ENCODE assay signal across 8 cellular contexts in the genomic region with DNA sequence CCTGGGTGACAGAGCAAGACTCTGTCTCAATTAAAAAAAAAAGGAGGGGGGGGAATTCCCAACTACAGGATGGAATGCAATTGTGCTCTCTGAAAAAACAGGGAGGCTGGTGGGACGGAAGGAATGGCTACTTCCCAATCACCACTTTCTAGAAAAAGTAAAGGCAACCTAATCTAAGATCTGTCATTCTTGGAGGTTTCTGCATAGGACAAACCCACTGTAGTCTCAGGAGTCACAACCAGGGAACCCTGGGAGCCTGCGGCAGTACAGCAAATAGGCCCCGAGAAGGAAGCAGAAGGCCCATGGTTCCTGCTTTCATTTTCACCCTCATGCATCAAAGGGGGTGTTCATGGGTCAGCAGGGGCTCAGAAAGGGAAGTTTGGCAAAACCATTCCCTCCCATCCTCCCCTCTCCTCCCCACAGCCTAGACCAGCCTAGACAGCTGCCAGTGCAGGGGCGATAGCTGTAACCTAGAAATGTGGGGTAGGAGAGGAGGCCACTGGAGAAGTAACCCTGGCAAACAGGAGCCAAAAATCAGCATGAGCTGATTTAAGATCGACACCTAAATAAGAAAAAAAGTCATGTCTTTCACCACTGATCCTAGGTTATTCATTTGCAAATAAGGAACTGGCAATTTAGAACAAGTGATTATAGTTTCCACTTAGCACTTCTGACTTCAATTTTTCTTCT.
DNase-seq lines count a peak whose midpoint lies in the region; ATAC-seq, FAIRE-seq and TF ChIP-seq lines count a peak whose summit lies in the region.

No MANE protein-coding gene starts in this region.

- no peak overlapping the region for H3K27ac Mint-ChIP-seq in activated naive CD8-positive, alpha-beta T cell

- H3K4me1 ChIP-seq in neutrophil (ENCODE audit: control insufficient read depth in 1 of 2, insufficient read depth in 1 of 2, low read depth in 1 of 2, low read length in 1 of 2): peaks cover 17 to 34% of the 10 kb centered on the region in 2 experiments

- peak; percentile 80 for ATAC-seq in HG03354 (IDR thresholded peaks at IDR 0.05; ENCODE audit: poor library complexity, severe bottlenecking, unreplicated experiment)

- TF ChIP-seq CTCF in neutrophil (IDR thresholded peaks at IDR 0.05): no peak

- H3K36me3 Mint-ChIP-seq in activated naive CD8-positive, alpha-beta T cell: peaks cover 22% of the 10 kb centered on the region

- peak overlapping the region; percentile 81 for H3K4me3 Mint-ChIP-seq in activated naive CD8-positive, alpha-beta T cell

- FAIRE-seq in GM19239 (lab: Jason Lieb, UNC): peak; percentile 93

- peak overlapping the region; percentile 43 for H3K27ac ChIP-seq in neutrophil

- DNase-seq in AML-193 (lab: John Stamatoyannopoulos, UW) (peak; percentile 58 to 65), GM19239 (ENCODE audit: insufficient read length, low spot score) (peak; percentile 50), D341Med (ENCODE audit: low spot score) (no peak), DMS53 treated with DMSO at 0.1 percent for 48 hours (lab: John Stamatoyannopoulos, UW; ENCODE audit: unreplicated experiment) (no peak)
- DNase-seq in activated CD4-positive, alpha-beta T cell treated with anti-CD3 and anti-CD28 coated beads, Interleukin-2, amount 50 U/mL, for 1 hour: no peak

- no peaks in the 10 kb centered on the region for H3K27me3 Mint-ChIP-seq in activated naive CD8-positive, alpha-beta T cell

- H3K4me1 Mint-ChIP-seq in activated naive CD8-positive, alpha-beta T cell (ENCODE audit: low read depth): peaks cover 27% of the 10 kb centered on the region

- H3K9me3 Mint-ChIP-seq in activated naive CD8-positive, alpha-beta T cell (ENCODE audit: low read depth): peaks cover 4% of the 10 kb centered on the region

- H3K9me3 ChIP-seq in neutrophil: no peaks in the 10 kb centered on the region

- H3K36me3 ChIP-seq in neutrophil: no peaks in the 10 kb centered on the region

- H3K4me3 ChIP-seq in neutrophil (ENCODE audit: low read depth in 1 of 2, low read length in 1 of 2): no peak overlapping the region

- H3K27me3 ChIP-seq in neutrophil: no peaks in the 10 kb centered on the region

Comparison
In these comparisons a context has a peak if more than half of its experiments do, and no peak if none do; other contexts are left out.
1. DNase-seq: peak in AML-193 (2 of 2) and GM19239 (single experiment); none in D341Med (single experiment), activated CD4-positive, alpha-beta T cell treated with anti-CD3 and anti-CD28 coated beads, Interleukin-2, amount 50 U/mL, for 1 hour (single experiment) and DMS53 treated with DMSO at 0.1 percent for 48 hours (single experiment).